Comparison of ENCODE assay signal across 7 cellular contexts in genomic region chr6:116218172-116218633, GRCh38. TPM values are rescaled to one million over a fixed set of nuclear protein-coding genes. Genes with fewer than 3 reads are reported as not detected.
A peak's percentile ranks its signal among the peaks of the same experiment; 100 is the strongest.
DNase-seq lines count a peak whose midpoint lies in the region; TF ChIP-seq lines count a peak whose summit lies in the region.

No MANE protein-coding gene starts in this region.

- peak; percentile 25 for TF ChIP-seq CTCF in astrocyte of the spinal cord (IDR thresholded peaks at IDR 0.05; ENCODE audit: low read depth, low read length)
- TF ChIP-seq CTCF in osteoblast (IDR thresholded peaks at IDR 0.05; ENCODE audit: extremely low read depth, low read depth, low read length) = peak; percentile 64

- H4K20me1 ChIP-seq in osteoblast (ENCODE audit: insufficient read depth, low read length) = no peaks in the 10 kb centered on the region

- DNase-seq in ELR (ENCODE audit: low read depth) (peak; percentile 65), LoVo (ENCODE audit: low spot score) (peak; percentile 15), astrocyte of the spinal cord (ENCODE audit: low read depth, low spot score) (peak; percentile 46), osteoblast (ENCODE audit: insufficient read length, low spot score, missing footprints) (no peak)
- DNase-seq in stimulated activated CD4-positive, alpha-beta T cell treated with anti-CD3 and anti-CD28 coated beads, Interleukin-4, amount 100 ng/mL, for 1 hour = no peak
- no peak for DNase-seq in activated naive CD8-positive, alpha-beta T cell treated with anti-CD3 and anti-CD28 coated beads for 36 hours
- no peak for DNase-seq in activated CD4-positive, alpha-beta T cell treated with anti-CD3 and anti-CD28 coated beads, Interleukin-2, amount 10 ng/mL, durations not matched to agents 7 days and 5 days

- H3K4me3 ChIP-seq in astrocyte of the spinal cord (ENCODE audit: low read depth, low read length) = no peak overlapping the region
- no peak overlapping the region for H3K4me3 ChIP-seq in osteoblast (ENCODE audit: insufficient read depth, low read length)

- H3K27ac Mint-ChIP-seq in activated naive CD8-positive, alpha-beta T cell treated with anti-CD3 and anti-CD28 coated beads for 36 hours = no peak overlapping the region
- H3K27ac Mint-ChIP-seq in activated CD4-positive, alpha-beta T cell treated with anti-CD3 and anti-CD28 coated beads, Interleukin-2, amount 10 ng/mL, durations not matched to agents 7 days and 5 days = no peak overlapping the region

- H3K27me3 ChIP-seq in osteoblast (ENCODE audit: insufficient read depth, low read length) = no peaks in the 10 kb centered on the region

- peaks cover 29% of the 10 kb centered on the region for H3K4me1 ChIP-seq in osteoblast (ENCODE audit: insufficient read depth, low read length)

- POLR2A ChIA-PET in activated CD4-positive, alpha-beta T cell treated with anti-CD3 and anti-CD28 coated beads, Interleukin-2, amount 10 ng/mL, durations not matched to agents 7 days and 5 days (lab: Charles Lee) = no interaction called here

- no peak overlapping the region for H3K27ac ChIP-seq in osteoblast (ENCODE audit: low read depth, low read length)

- no peaks in the 10 kb centered on the region for H3K36me3 Mint-ChIP-seq in activated naive CD8-positive, alpha-beta T cell treated with anti-CD3 and anti-CD28 coated beads for 36 hours
- no peaks in the 10 kb centered on the region for H3K36me3 Mint-ChIP-seq in activated CD4-positive, alpha-beta T cell treated with anti-CD3 and anti-CD28 coated beads, Interleukin-2, amount 10 ng/mL, durations not matched to agents 7 days and 5 days (ENCODE audit: low read depth)

- H3K4me1 Mint-ChIP-seq in activated naive CD8-positive, alpha-beta T cell treated with anti-CD3 and anti-CD28 coated beads for 36 hours = peaks cover 3% of the 10 kb centered on the region
- H3K4me1 Mint-ChIP-seq in activated CD4-positive, alpha-beta T cell treated with anti-CD3 and anti-CD28 coated beads, Interleukin-2, amount 10 ng/mL, durations not matched to agents 7 days and 5 days = no peaks in the 10 kb centered on the region

- no peaks in the 10 kb centered on the region for H3K9me3 Mint-ChIP-seq in activated naive CD8-positive, alpha-beta T cell treated with anti-CD3 and anti-CD28 coated beads for 36 hours
- no peaks in the 10 kb centered on the region for H3K9me3 Mint-ChIP-seq in activated CD4-positive, alpha-beta T cell treated with anti-CD3 and anti-CD28 coated beads, Interleukin-2, amount 10 ng/mL, durations not matched to agents 7 days and 5 days

- H2AFZ ChIP-seq in osteoblast (ENCODE audit: low read length) = no peak overlapping the region

- in situ Hi-C loops in astrocyte of the spinal cord (cut with HindIII; ENCODE audit: low sequenced_read_pairs) = no loop called here

- CTCF ChIA-PET in activated CD4-positive, alpha-beta T cell treated with anti-CD3 and anti-CD28 coated beads, Interleukin-2, amount 10 ng/mL, durations not matched to agents 7 days and 5 days (lab: Charles Lee) = interaction anchor here (0.7 to 1.5 kb wide), 6 partner anchors 11 to 323 kb away, joined by 3 to 4 read pairs (median 3); partner anchors contain the start of gene TSPYL1

- no peaks in the 10 kb centered on the region for H3K36me3 ChIP-seq in osteoblast (ENCODE audit: insufficient read depth, low read length)

- peak overlapping the region; percentile 29 for H3K4me2 ChIP-seq in osteoblast (ENCODE audit: insufficient read depth, low read length)

- no peaks in the 10 kb centered on the region for H3K79me2 ChIP-seq in osteoblast (ENCODE audit: insufficient read depth, low read length)

- H3K4me3 Mint-ChIP-seq in activated naive CD8-positive, alpha-beta T cell treated with anti-CD3 and anti-CD28 coated beads for 36 hours = no peak overlapping the region
- no peak overlapping the region for H3K4me3 Mint-ChIP-seq in activated CD4-positive, alpha-beta T cell treated with anti-CD3 and anti-CD28 coated beads, Interleukin-2, amount 10 ng/mL, durations not matched to agents 7 days and 5 days

- no peaks in the 10 kb centered on the region for H3K27me3 Mint-ChIP-seq in activated naive CD8-positive, alpha-beta T cell treated with anti-CD3 and anti-CD28 coated beads for 36 hours
- H3K27me3 Mint-ChIP-seq in activated CD4-positive, alpha-beta T cell treated with anti-CD3 and anti-CD28 coated beads, Interleukin-2, amount 10 ng/mL, durations not matched to agents 7 days and 5 days = no peaks in the 10 kb centered on the region

- no peaks in the 10 kb centered on the region for H3K9me3 ChIP-seq in osteoblast (ENCODE audit: low read depth, low read length)

RNA-seq across cellular contexts. Expression of gene TSPYL4, which starts 35.7 kb away (rescaled TPM):
- total RNA-seq in osteoblast = 23.9 and 24.6 TPM in 2 replicates
- 10 to 100 TPM; 15.1 to 15.2 TPM for total RNA-seq in activated naive CD8-positive, alpha-beta T cell treated with anti-CD3 and anti-CD28 coated beads for 36 hours
- total RNA-seq in activated CD4-positive, alpha-beta T cell treated with anti-CD3 and anti-CD28 coated beads, Interleukin-2, amount 10 ng/mL, durations not matched to agents 7 days and 5 days = 10 to 100 TPM; 17.0 to 18.8 TPM

Comparison
In these comparisons a context has a peak if more than half of its experiments do, and no peak if none do; other contexts are left out.
1. DNase-seq: peak in ELR (single experiment), LoVo (single experiment) and astrocyte of the spinal cord (single experiment); none in osteoblast (single experiment), stimulated activated CD4-positive, alpha-beta T cell treated with anti-CD3 and anti-CD28 coated beads, Interleukin-4, amount 100 ng/mL, for 1 hour (single experiment), activated naive CD8-positive, alpha-beta T cell treated with anti-CD3 and anti-CD28 coated beads for 36 hours (single experiment) and activated CD4-positive, alpha-beta T cell treated with anti-CD3 and anti-CD28 coated beads, Interleukin-2, amount 10 ng/mL, durations not matched to agents 7 days and 5 days (single experiment).